ENCODE assay signal across 8 cellular contexts in genomic region chr3:42654331-42655201, GRCh38. TPM values are rescaled to one million over a fixed set of nuclear protein-coding genes. Genes with fewer than 3 reads are reported as not detected.
A peak's percentile ranks its signal among the peaks of the same experiment; 100 is the strongest.
DNase-seq lines count a peak whose midpoint lies in the region; ATAC-seq, FAIRE-seq and TF ChIP-seq lines count a peak whose summit lies in the region.

No MANE protein-coding gene starts in this region.

- 1 to 3% methylated on average over 94 of the region's 94 CpGs for WGBS in sigmoid colon, 2 donors

- peak overlapping the region; percentile 75 for H3K4me3 ChIP-seq in bronchial epithelial cell (ENCODE audit: low read depth, low read length)
- peak overlapping the region; percentile 74 to 96 (median 93) for H3K4me3 ChIP-seq in sigmoid colon

- peaks cover 2% of the 10 kb centered on the region for H3K36me3 Mint-ChIP-seq in activated T-cell treated with anti-CD3 and anti-CD28 coated beads, Interleukin-2, amount 50 U/mL, for 24 hours (ENCODE audit: low read depth)

- no peak for TF ChIP-seq POLR2A in sigmoid colon (IDR thresholded peaks at IDR 0.05)

- H3K9me3 Mint-ChIP-seq in activated T-cell treated with anti-CD3 and anti-CD28 coated beads, Interleukin-2, amount 50 U/mL, for 24 hours: no peaks in the 10 kb centered on the region

- H3K27ac Mint-ChIP-seq in activated T-cell treated with anti-CD3 and anti-CD28 coated beads, Interleukin-2, amount 50 U/mL, for 24 hours: no peak overlapping the region

- FAIRE-seq in bronchial epithelial cell (lab: Jason Lieb, UNC): no peak

- TF ChIP-seq CTCF in bronchial epithelial cell (IDR thresholded peaks at IDR 0.05; ENCODE audit: insufficient read depth, low read length, severe bottlenecking) (no peak), sigmoid colon (IDR thresholded peaks at IDR 0.05) (no peak)

- H3K27me3 ChIP-seq in bronchial epithelial cell (ENCODE audit: control insufficient read depth, insufficient read depth, low read length) (no peaks in the 10 kb centered on the region), sigmoid colon (no peaks in the 10 kb centered on the region)

- ATAC-seq in HG02981 (IDR thresholded peaks at IDR 0.05; ENCODE audit: unreplicated experiment): no peak

- no peak for TF ChIP-seq EP300 in sigmoid colon (IDR thresholded peaks at IDR 0.05)

- intact Hi-C loops in sigmoid colon (cut with DNase I): loop anchor here (5.0 kb wide), 1 partner anchor 72 kb away; the partner anchor contains the start of gene SEC22C

- H3K4me1 Mint-ChIP-seq in activated T-cell treated with anti-CD3 and anti-CD28 coated beads, Interleukin-2, amount 50 U/mL, for 24 hours (ENCODE audit: low read depth): peaks cover 16% of the 10 kb centered on the region

- H3K4me3 Mint-ChIP-seq in activated T-cell treated with anti-CD3 and anti-CD28 coated beads, Interleukin-2, amount 50 U/mL, for 24 hours: peak overlapping the region; percentile 31

- peak; percentile 40 for DNase-seq in activated T-cell treated with anti-CD3 and anti-CD28 coated beads, Interleukin-2, amount 50 U/mL, for 24 hours
- DNase-seq in activated T-cell treated with anti-CD3 and anti-CD28 coated beads, Interleukin-2, amount 50 U/mL, for 48 hours: no peak
- DNase-seq in NCI-H69 (lab: John Stamatoyannopoulos, UW) (peak; percentile 84), bronchial epithelial cell (ENCODE audit: low read depth) (no peak), iPS-NIHi11 (ENCODE audit: low spot score) (peak; percentile 91), sigmoid colon (peak; percentile 88), NCI-H2107 (lab: John Stamatoyannopoulos, UW) (no peak)

- peaks cover 3% of the 10 kb centered on the region for H3K27me3 Mint-ChIP-seq in activated T-cell treated with anti-CD3 and anti-CD28 coated beads, Interleukin-2, amount 50 U/mL, for 24 hours

- H3K9me3 ChIP-seq in sigmoid colon: no peaks in the 10 kb centered on the region

- H3K27ac ChIP-seq in sigmoid colon: peak overlapping the region; percentile 93 to 98 (median 96)

- H3K36me3 ChIP-seq in bronchial epithelial cell (ENCODE audit: control insufficient read depth, insufficient read depth, low read length) (peaks cover 8% of the 10 kb centered on the region), sigmoid colon (peaks cover 0 to 24% (median 4%) of the 10 kb centered on the region in 4 donors)

- H3K4me1 ChIP-seq in sigmoid colon: peaks cover 0 to 89% (median 75%) of the 10 kb centered on the region in 4 donors

RNA-seq across cellular contexts. Expression of gene ZBTB47, which starts 1.1 kb away (rescaled TPM):
- 5.8 and 7.6 TPM in 2 replicates for total RNA-seq in bronchial epithelial cell
- total RNA-seq in sigmoid colon: 10 to 100 TPM; 34.9 to 74.8 (median 56.9) TPM
- polyA plus RNA-seq in sigmoid colon: 10 to 100 TPM in 1 of 3 donors, 1 to 10 TPM in 2; 6.2 to 21.0 (median 9.5) TPM

RNA-seq across cellular contexts. Expression of gene KLHL40, which starts 30.8 kb away (rescaled TPM):
- total RNA-seq in bronchial epithelial cell (not detected in 2 replicates), sigmoid colon (under 1 TPM in 1 of 4 donors, not detected in 3; under 0.01 TPM)
- not detected for polyA plus RNA-seq in sigmoid colon

RNA-seq across cellular contexts. Expression of gene HHATL, which starts 48.0 kb away (rescaled TPM):
- not detected in 2 replicates for total RNA-seq in bronchial epithelial cell
- total RNA-seq in sigmoid colon: not detected
- polyA plus RNA-seq in sigmoid colon: 1 to 10 TPM in 1 of 3 donors, under 1 TPM in 1, not detected in 1; 0.31 to 1.4 TPM

RNA-seq across cellular contexts. Expression of gene NKTR, which starts 54.1 kb away (rescaled TPM):
- total RNA-seq in bronchial epithelial cell (33.4 and 36.4 TPM in 2 replicates), sigmoid colon (100 to 1,000 TPM in 1 of 4 donors, 10 to 100 TPM in 3; 81.3 to 130 (median 84.4) TPM)
- 10 to 100 TPM in 1 of 3 donors, 1 to 10 TPM in 2; 1.8 to 27.9 (median 2.5) TPM for polyA plus RNA-seq in sigmoid colon

Comparison
In these comparisons a context has a peak if more than half of its experiments do, and no peak if none do; other contexts are left out.
1. DNase-seq: peak in activated T-cell treated with anti-CD3 and anti-CD28 coated beads, Interleukin-2, amount 50 U/mL, for 24 hours (single experiment), NCI-H69 (single experiment), iPS-NIHi11 (single experiment) and sigmoid colon (single experiment); none in activated T-cell treated with anti-CD3 and anti-CD28 coated beads, Interleukin-2, amount 50 U/mL, for 48 hours (0 of 2), bronchial epithelial cell (single experiment) and NCI-H2107 (single experiment).